Comparison of ENCODE assay signal across 13 cellular contexts in the genomic region with DNA sequence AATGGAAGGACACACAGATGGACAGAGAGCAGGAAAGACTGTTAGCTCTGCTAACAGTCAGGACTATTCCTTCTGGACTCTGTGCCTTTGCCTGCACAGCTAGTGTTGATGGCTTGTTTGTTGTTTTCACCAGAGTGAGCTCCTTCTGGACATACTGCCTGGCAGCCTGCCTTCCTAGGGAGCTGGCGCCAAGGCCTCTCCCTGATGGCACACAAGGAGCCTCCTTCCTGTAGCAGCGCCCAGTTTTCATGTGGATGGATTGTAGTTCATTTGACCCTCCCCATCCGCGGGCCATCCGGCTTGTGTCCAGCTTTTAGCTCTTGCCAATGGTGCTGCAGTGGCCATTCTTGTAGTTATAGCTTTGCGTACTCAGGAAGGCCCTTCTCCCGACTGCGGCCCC. TPM values are rescaled to one million over a fixed set of nuclear protein-coding genes. Genes with fewer than 3 reads are reported as not detected.
A peak's percentile ranks its signal among the peaks of the same experiment; 100 is the strongest.
DNase-seq lines count a peak whose midpoint lies in the region; ATAC-seq lines count a peak whose summit lies in the region.
"Had no signal": no experiment of that assay in that cellular context is flagged by ENCODE, and none has a peak within 500 bp of the region (broad histone marks: within the 10 kb centered on the region; RNA-seq: fewer than 3 reads in every experiment).

No MANE protein-coding gene starts in this region.

- no peaks in the 10 kb centered on the region for H3K9me3 Mint-ChIP-seq in activated T-helper 17 cell treated with anti-CD3 and anti-CD28 coated beads, Interleukin-2, amount 50 U/mL, for 72 hours
- H3K9me3 Mint-ChIP-seq: activated T-helper 1 cell treated with anti-CD3 and anti-CD28 coated beads, Interleukin-12 subunit alpha, Interleukin-12 subunit beta, Interleukin-2, Interleukin-4 antibody, amounts not matched to agents 30 ng/mL and 10 ng/mL and 1 ng/mL, durations not matched to agents 14 hours and 24 hours and 36 hours had no signal

- no peaks in the 10 kb centered on the region for H3K27me3 Mint-ChIP-seq in activated T-helper 17 cell treated with anti-CD3 and anti-CD28 coated beads, Interleukin-2, amount 50 U/mL, for 72 hours
- H3K27me3 Mint-ChIP-seq: naive B cell had no signal

- ATAC-seq in activated T-helper 17 cell treated with anti-CD3 and anti-CD28 coated beads, Interleukin-2, amount 50 U/mL, for 72 hours (replicated peaks), result no peak
- no peak for ATAC-seq in GM18907 (IDR thresholded peaks at IDR 0.05; ENCODE audit: unreplicated experiment)

- no peak overlapping the region for H3K4me3 Mint-ChIP-seq in activated T-helper 17 cell treated with anti-CD3 and anti-CD28 coated beads, Interleukin-2, amount 50 U/mL, for 72 hours
- H3K4me3 Mint-ChIP-seq: activated T-helper 1 cell treated with anti-CD3 and anti-CD28 coated beads, Interleukin-12 subunit alpha, Interleukin-12 subunit beta, Interleukin-2, Interleukin-4 antibody, amounts not matched to agents 30 ng/mL and 10 ng/mL and 1 ng/mL, durations not matched to agents 14 hours and 24 hours and 36 hours; CD14-positive monocyte; naive B cell had no signal

- no peaks in the 10 kb centered on the region for H3K4me1 Mint-ChIP-seq in activated T-helper 17 cell treated with anti-CD3 and anti-CD28 coated beads, Interleukin-2, amount 50 U/mL, for 72 hours
- H3K4me1 Mint-ChIP-seq: naive B cell had no signal

- DNase-seq in GM04504 (ENCODE audit: low read depth), result peak; percentile 32
- DNase-seq in cerebellar nuclear complex (lab: John Stamatoyannopoulos, UW), result peak; percentile 77 to 85
- DNase-seq in occipital lobe (lab: John Stamatoyannopoulos, UW), result peak; percentile 35
- no peak for DNase-seq in effector CD8-positive, alpha-beta T cell (lab: John Stamatoyannopoulos, UW)
- DNase-seq: cortex of kidney; naive B cell; NCI-H1930; RPMI8226; stimulated activated CD4-positive, alpha-beta T cell treated with anti-CD3 and anti-CD28 coated beads, Interleukin-1b, Interleukin-23, amount 100 ng/mL, for 48 hours had no signal

- no peaks in the 10 kb centered on the region for H3K36me3 Mint-ChIP-seq in activated T-helper 17 cell treated with anti-CD3 and anti-CD28 coated beads, Interleukin-2, amount 50 U/mL, for 72 hours (ENCODE audit: low read depth)
- H3K36me3 Mint-ChIP-seq: CD14-positive monocyte, naive B cell had no signal

- no peak overlapping the region for H3K27ac Mint-ChIP-seq in activated T-helper 17 cell treated with anti-CD3 and anti-CD28 coated beads, Interleukin-2, amount 50 U/mL, for 72 hours
- H3K27ac Mint-ChIP-seq: activated T-helper 1 cell treated with anti-CD3 and anti-CD28 coated beads, Interleukin-12 subunit alpha, Interleukin-12 subunit beta, Interleukin-2, Interleukin-4 antibody, amounts not matched to agents 30 ng/mL and 10 ng/mL and 1 ng/mL, durations not matched to agents 14 hours and 24 hours and 36 hours; CD14-positive monocyte had no signal

RNA-seq across cellular contexts. Expression of a gene that starts 16.6 kb away (rescaled TPM):
- 53.2 TPM for total RNA-seq in occipital lobe
- 10 to 100 TPM; 43.3 to 50.3 TPM for total RNA-seq in activated T-helper 17 cell treated with anti-CD3 and anti-CD28 coated beads, Interleukin-2, amount 50 U/mL, for 72 hours

RNA-seq across cellular contexts. Expression of a gene that starts 18.4 kb away (rescaled TPM):
- total RNA-seq in occipital lobe, result 5.9 TPM
- total RNA-seq in activated T-helper 17 cell treated with anti-CD3 and anti-CD28 coated beads, Interleukin-2, amount 50 U/mL, for 72 hours, result under 1 TPM; 0.61 to 0.80 TPM

RNA-seq across cellular contexts. Expression of a gene that starts 21.9 kb away (rescaled TPM):
- 1.9 TPM for total RNA-seq in occipital lobe
- not detected for total RNA-seq in activated T-helper 17 cell treated with anti-CD3 and anti-CD28 coated beads, Interleukin-2, amount 50 U/mL, for 72 hours
- total RNA-seq: activated T-helper 1 cell treated with anti-CD3 and anti-CD28 coated beads, Interleukin-12 subunit alpha, Interleukin-12 subunit beta, Interleukin-2, Interleukin-4 antibody, amounts not matched to agents 30 ng/mL and 10 ng/mL and 1 ng/mL, durations not matched to agents 14 hours and 24 hours and 36 hours had no signal
